28 cellular contexts compared by ENCODE assay signal in genomic region chr10:132995909-132996602, GRCh38. TPM values are rescaled to one million over a fixed set of nuclear protein-coding genes. Genes with fewer than 3 reads are reported as not detected.
"Had no signal": no experiment of that assay in that cellular context is flagged by ENCODE, and none has a peak within 500 bp of the region (broad histone marks: within the 10 kb centered on the region; RNA-seq: fewer than 3 reads in every experiment).

No MANE protein-coding gene starts in this region.

- H3K27ac ChIP-seq: neural progenitor cell, neutrophil, pancreas, prostate gland, right atrium auricular region, right lobe of liver, sigmoid colon, stomach, thoracic aorta, thyroid gland, tibial nerve, upper lobe of left lung, vagina had no signal

- H3K9me3 ChIP-seq: neutrophil, pancreas, prostate gland, right atrium auricular region, right lobe of liver, sigmoid colon, stomach, thoracic aorta, thyroid gland, tibial nerve, upper lobe of left lung, vagina had no signal

- H3K27me3 ChIP-seq: neural progenitor cell, pancreas, right atrium auricular region, right lobe of liver, thyroid gland, upper lobe of left lung, vagina had no signal

- H3K4me1 ChIP-seq: neural progenitor cell, pancreas, prostate gland, right atrium auricular region, right lobe of liver, sigmoid colon, stomach, thyroid gland, upper lobe of left lung had no signal

- ATAC-seq: naive thymus-derived CD4-positive, alpha-beta T cell; natural killer cell; pancreas; stimulated activated effector memory CD8-positive, alpha-beta T cell treated with anti-CD3 and anti-CD28 coated beads, Interleukin-12 subunit alpha, Interleukin-12 subunit beta, amount 100 ng/mL, for 72 hours; stimulated activated naive B cell treated with anti-CD40 and anti-IgM and Interleukin-4, amounts not matched to agents 10 μg/mL and 1 μg/mL and 100 μg/mL, for 72 hours had no signal

- DNase-seq: naive thymus-derived CD4-positive, alpha-beta T cell; natural killer cell; nucleus accumbens; retina; right lobe of liver; sigmoid colon; small intestine; stimulated activated CD4-positive, alpha-beta T cell treated with anti-CD3 and anti-CD28 coated beads, Interleukin-15, amount 100 ng/mL, for 24 hours; stimulated activated CD4-positive, alpha-beta T cell treated with anti-CD3 and anti-CD28 coated beads, Interleukin-2, amount 100 ng/mL, for 24 hours; stimulated activated CD4-positive, alpha-beta T cell treated with anti-CD3 and anti-CD28 coated beads, Interleukin-2, amount 100 ng/mL, for 48 hours; stimulated activated CD4-positive, alpha-beta T cell treated with anti-CD3 and anti-CD28 coated beads, Interleukin-4, amount 100 ng/mL, for 24 hours; stimulated activated naive B cell treated with anti-CD40 and anti-IgM and Interleukin-4, amounts not matched to agents 10 μg/mL and 1 μg/mL and 100 μg/mL, for 72 hours; stimulated activated naive CD4-positive, alpha-beta T cell treated with Interleukin-2 at 50 U/mL for 16 hours; stomach; thyroid gland; trophoblast cell; upper lobe of left lung had no signal

- H3K4me3 ChIP-seq: neural progenitor cell, pancreas, prostate gland, right atrium auricular region, right lobe of liver, sigmoid colon, stomach, thoracic aorta, thyroid gland, tibial nerve, upper lobe of left lung, vagina had no signal

RNA-seq across cellular contexts. Expression of gene CFAP46, which starts 53.7 kb away (rescaled TPM):
- total RNA-seq: skeletal muscle tissue, subcutaneous adipose tissue, thoracic aorta, vagina had no signal
- polyA plus RNA-seq: naive thymus-derived CD4-positive, alpha-beta T cell had no signal
